Comparison of ENCODE assay signal across 19 cellular contexts in genomic region chr6:159848552-159848951, GRCh38. TPM values are rescaled to one million over a fixed set of nuclear protein-coding genes. Genes with fewer than 3 reads are reported as not detected.
"Had no signal": no experiment of that assay in that cellular context is flagged by ENCODE, and none has a peak within 500 bp of the region (broad histone marks: within the 10 kb centered on the region; RNA-seq: fewer than 3 reads in every experiment).

No MANE protein-coding gene starts in this region.

RNA-seq across cellular contexts. Expression of gene MAS1, which starts 42.2 kb away (rescaled TPM):
- total RNA-seq: activated naive CD4-positive, alpha-beta T cell treated with anti-CD3 and anti-CD28 coated beads for 36 hours; activated naive CD8-positive, alpha-beta T cell treated with anti-CD3 and anti-CD28 coated beads for 36 hours; activated naive CD8-positive, alpha-beta T cell treated with anti-CD3 and anti-CD28 coated beads, Interleukin-2, amount 10 ng/mL, durations not matched to agents 7 days and 5 days; activated T-cell treated with anti-CD3 and anti-CD28 coated beads, Interleukin-2, amount 50 U/mL, for 4 hours; activated T-cell treated with anti-CD3 and anti-CD28 coated beads, Interleukin-2, amount 50 U/mL, for 72 hours; activated T-helper 1 cell treated with anti-CD3 and anti-CD28 coated beads, Interleukin-12 subunit alpha, Interleukin-12 subunit beta, Interleukin-2, Interleukin-4 antibody, amounts not matched to agents 30 ng/mL and 10 ng/mL and 1 ng/mL, durations not matched to agents 14 hours and 24 hours and 36 hours; activated T-helper 17 cell treated with anti-CD3 and anti-CD28 coated beads, Interleukin-2, amount 50 U/mL, for 72 hours; activated T-helper 2 cell treated with anti-CD3 and anti-CD28 coated beads, Interferon-gamma antibody, Interleukin-2, Interleukin-4, amounts not matched to agents 10 μg/mL and 5 μg/mL and 100 μg/mL, durations not matched to agents 14 hours and 24 hours and 36 hours; adrenal gland; ascending aorta; astrocyte; body of pancreas; breast epithelium; bronchial epithelial cell; cardiac muscle cell; chondrocyte had no signal
- polyA plus RNA-seq: aorta, cardiac muscle cell had no signal

RNA-seq across cellular contexts. Expression of gene PNLDC1, which starts 48.5 kb away (rescaled TPM):
- total RNA-seq: ascending aorta, cardiac septum, cerebellum, chondrocyte had no signal
